ENCODE assay signal across 2 cellular contexts in genomic region chr2:71943238-71944182, GRCh38.
TF ChIP-seq lines count a peak whose summit lies in the region.

No MANE protein-coding gene starts in this region.

TF ChIP-seq in liver, 16 proteins besides CTCF, POLR2A, EP300 and RAD21 (continued from another document):
- TF ChIP-seq ZBTB33 (IDR thresholded peaks at IDR 0.05) = no peak
- no peak for TF ChIP-seq HNF4G (IDR thresholded peaks at IDR 0.05)
- TF ChIP-seq, protein P1, sequence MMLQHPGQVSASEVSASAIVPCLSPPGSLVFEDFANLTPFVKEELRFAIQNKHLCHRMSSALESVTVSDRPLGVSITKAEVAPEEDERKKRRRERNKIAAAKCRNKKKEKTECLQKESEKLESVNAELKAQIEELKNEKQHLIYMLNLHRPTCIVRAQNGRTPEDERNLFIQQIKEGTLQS (IDR thresholded peaks at IDR 0.05) = no peak
- no peak for TF ChIP-seq REST (IDR thresholded peaks at IDR 0.05)

TF ChIP-seq in HepG2, 621 proteins besides CTCF, POLR2A, EP300 and RAD21 (continued from another document):
- TF ChIP-seq ZNF768 (CRISPR knock-in tag; IDR thresholded peaks at IDR 0.05) = no peak
- no peak for TF ChIP-seq TCF12 (IDR thresholded peaks at IDR 0.05)
- TF ChIP-seq TCF12 (CRISPR knock-in tag; IDR thresholded peaks at IDR 0.05) = no peak
- no peak for TF ChIP-seq ZNF766 (CRISPR knock-in tag; IDR thresholded peaks at IDR 0.05; ENCODE audit: borderline replicate concordance)
- TF ChIP-seq MZF1 (CRISPR knock-in tag; IDR thresholded peaks at IDR 0.05; ENCODE audit: borderline replicate concordance) = no peak
- TF ChIP-seq ZNF629 (CRISPR knock-in tag; conservative IDR thresholded peaks at IDR 0.05) = no peak
- no peak for TF ChIP-seq PREB (CRISPR knock-in tag; IDR thresholded peaks at IDR 0.05)
- TF ChIP-seq, protein P2, sequence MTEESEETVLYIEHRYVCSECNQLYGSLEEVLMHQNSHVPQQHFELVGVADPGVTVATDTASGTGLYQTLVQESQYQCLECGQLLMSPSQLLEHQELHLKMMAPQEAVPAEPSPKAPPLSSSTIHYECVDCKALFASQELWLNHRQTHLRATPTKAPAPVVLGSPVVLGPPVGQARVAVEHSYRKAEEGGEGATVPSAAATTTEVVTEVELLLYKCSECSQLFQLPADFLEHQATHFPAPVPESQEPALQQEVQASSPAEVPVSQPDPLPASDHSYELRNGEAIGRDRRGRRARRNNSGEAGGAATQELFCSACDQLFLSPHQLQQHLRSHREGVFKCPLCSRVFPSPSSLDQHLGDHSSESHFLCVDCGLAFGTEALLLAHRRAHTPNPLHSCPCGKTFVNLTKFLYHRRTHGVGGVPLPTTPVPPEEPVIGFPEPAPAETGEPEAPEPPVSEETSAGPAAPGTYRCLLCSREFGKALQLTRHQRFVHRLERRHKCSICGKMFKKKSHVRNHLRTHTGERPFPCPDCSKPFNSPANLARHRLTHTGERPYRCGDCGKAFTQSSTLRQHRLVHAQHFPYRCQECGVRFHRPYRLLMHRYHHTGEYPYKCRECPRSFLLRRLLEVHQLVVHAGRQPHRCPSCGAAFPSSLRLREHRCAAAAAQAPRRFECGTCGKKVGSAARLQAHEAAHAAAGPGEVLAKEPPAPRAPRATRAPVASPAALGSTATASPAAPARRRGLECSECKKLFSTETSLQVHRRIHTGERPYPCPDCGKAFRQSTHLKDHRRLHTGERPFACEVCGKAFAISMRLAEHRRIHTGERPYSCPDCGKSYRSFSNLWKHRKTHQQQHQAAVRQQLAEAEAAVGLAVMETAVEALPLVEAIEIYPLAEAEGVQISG (CRISPR knock-in tag; IDR thresholded peaks at IDR 0.05) = no peak
- no peak for TF ChIP-seq ZNF619 (CRISPR knock-in tag; IDR thresholded peaks at IDR 0.05)
- TF ChIP-seq ZNF788 (CRISPR knock-in tag; IDR thresholded peaks at IDR 0.05; ENCODE audit: borderline replicate concordance) = no peak
- no peak for TF ChIP-seq KMT2B (CRISPR knock-in tag; IDR thresholded peaks at IDR 0.05)
- no peak for TF ChIP-seq ZNF850 (CRISPR knock-in tag; conservative IDR thresholded peaks at IDR 0.05)
- no peak for TF ChIP-seq ZNF3 (CRISPR knock-in tag; IDR thresholded peaks at IDR 0.05)
- TF ChIP-seq NR1H2 (CRISPR knock-in tag; IDR thresholded peaks at IDR 0.05; ENCODE audit: borderline replicate concordance, low read depth) = no peak
- TF ChIP-seq, protein P3, sequence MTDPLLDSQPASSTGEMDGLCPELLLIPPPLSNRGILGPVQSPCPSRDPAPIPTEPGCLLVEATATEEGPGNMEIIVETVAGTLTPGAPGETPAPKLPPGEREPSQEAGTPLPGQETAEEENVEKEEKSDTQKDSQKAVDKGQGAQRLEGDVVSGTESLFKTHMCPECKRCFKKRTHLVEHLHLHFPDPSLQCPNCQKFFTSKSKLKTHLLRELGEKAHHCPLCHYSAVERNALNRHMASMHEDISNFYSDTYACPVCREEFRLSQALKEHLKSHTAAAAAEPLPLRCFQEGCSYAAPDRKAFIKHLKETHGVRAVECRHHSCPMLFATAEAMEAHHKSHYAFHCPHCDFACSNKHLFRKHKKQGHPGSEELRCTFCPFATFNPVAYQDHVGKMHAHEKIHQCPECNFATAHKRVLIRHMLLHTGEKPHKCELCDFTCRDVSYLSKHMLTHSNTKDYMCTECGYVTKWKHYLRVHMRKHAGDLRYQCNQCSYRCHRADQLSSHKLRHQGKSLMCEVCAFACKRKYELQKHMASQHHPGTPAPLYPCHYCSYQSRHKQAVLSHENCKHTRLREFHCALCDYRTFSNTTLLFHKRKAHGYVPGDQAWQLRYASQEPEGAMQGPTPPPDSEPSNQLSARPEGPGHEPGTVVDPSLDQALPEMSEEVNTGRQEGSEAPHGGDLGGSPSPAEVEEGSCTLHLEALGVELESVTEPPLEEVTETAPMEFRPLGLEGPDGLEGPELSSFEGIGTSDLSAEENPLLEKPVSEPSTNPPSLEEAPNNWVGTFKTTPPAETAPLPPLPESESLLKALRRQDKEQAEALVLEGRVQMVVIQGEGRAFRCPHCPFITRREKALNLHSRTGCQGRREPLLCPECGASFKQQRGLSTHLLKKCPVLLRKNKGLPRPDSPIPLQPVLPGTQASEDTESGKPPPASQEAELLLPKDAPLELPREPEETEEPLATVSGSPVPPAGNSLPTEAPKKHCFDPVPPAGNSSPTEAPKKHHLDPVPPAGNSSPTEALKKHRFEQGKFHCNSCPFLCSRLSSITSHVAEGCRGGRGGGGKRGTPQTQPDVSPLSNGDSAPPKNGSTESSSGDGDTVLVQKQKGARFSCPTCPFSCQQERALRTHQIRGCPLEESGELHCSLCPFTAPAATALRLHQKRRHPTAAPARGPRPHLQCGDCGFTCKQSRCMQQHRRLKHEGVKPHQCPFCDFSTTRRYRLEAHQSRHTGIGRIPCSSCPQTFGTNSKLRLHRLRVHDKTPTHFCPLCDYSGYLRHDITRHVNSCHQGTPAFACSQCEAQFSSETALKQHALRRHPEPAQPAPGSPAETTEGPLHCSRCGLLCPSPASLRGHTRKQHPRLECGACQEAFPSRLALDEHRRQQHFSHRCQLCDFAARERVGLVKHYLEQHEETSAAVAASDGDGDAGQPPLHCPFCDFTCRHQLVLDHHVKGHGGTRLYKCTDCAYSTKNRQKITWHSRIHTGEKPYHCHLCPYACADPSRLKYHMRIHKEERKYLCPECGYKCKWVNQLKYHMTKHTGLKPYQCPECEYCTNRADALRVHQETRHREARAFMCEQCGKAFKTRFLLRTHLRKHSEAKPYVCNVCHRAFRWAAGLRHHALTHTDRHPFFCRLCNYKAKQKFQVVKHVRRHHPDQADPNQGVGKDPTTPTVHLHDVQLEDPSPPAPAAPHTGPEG (CRISPR knock-in tag; IDR thresholded peaks at IDR 0.05) = no peak
- TF ChIP-seq GMEB2 (CRISPR knock-in tag; IDR thresholded peaks at IDR 0.05; ENCODE audit: low read depth) = no peak
- TF ChIP-seq ZNF703 (CRISPR knock-in tag; IDR thresholded peaks at IDR 0.05; ENCODE audit: borderline replicate concordance) = no peak
- no peak for TF ChIP-seq KAT2B (IDR thresholded peaks at IDR 0.05; ENCODE audit: borderline replicate concordance, low read depth, low read length)
TF ChIP-seq in HepG2: peak in this region for 0.
